ENCODE assay signal across 30 cellular contexts in the genomic region with DNA sequence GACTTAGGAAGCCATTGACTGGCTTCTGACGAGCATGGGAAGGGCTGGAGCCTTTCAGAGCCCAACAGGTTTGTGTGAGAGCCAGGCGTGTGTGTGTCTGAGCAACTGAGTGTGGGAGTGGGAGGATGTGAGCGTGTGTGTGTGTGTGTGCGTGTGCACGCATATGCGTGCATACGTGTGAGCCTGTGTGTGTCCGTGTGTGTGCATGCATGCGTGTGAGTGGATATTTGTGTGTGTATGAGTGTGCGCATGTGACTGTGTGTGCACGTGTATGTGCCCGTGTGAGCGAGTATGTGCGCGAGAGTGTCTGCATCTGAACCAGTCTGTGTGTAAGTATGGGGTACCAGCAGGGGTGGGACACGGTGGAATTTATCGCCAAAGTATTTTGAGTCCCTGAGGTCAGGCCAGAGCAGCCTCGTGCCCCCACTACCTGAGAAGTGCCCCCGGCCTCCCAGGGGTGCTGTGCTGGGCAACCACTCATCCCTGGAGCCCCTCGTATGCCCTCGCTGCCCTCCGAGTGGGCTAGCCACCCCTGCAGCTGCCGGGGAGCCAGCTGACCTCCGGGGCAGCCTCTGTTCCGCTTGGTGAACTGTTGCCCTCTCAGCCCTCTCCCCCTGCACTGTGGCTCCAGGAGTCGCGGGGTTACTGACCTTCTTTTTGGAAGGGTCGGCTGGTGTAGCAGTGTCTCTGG. TPM values are rescaled to one million over a fixed set of nuclear protein-coding genes. Genes with fewer than 3 reads are reported as not detected.
DNase-seq lines count a peak whose midpoint lies in the region; ATAC-seq, FAIRE-seq and TF ChIP-seq lines count a peak whose summit lies in the region.
"Had no signal": no experiment of that assay in that cellular context is flagged by ENCODE, and none has a peak within 500 bp of the region (broad histone marks: within the 10 kb centered on the region; RNA-seq: fewer than 3 reads in every experiment).

No MANE protein-coding gene starts in this region.

- no peaks in the 10 kb centered on the region for H3F3A ChIP-seq in neural progenitor cell (ENCODE audit: low read depth)

- H3K36me3 ChIP-seq in liver (ENCODE audit: control insufficient read depth in 4 of 4, insufficient read depth in 3 of 4, low read depth in 1 of 4, low read length in 3 of 4) (peaks cover 0 to 2% (median 0%) of the 10 kb centered on the region in 4 donors), HepG2 (replicated peaks in 1 of 2; ENCODE audit: control insufficient read depth in 1 of 2, insufficient read depth in 2 of 2, low read length in 2 of 2) (peaks cover 56 to 77% of the 10 kb centered on the region in 2 experiments; a peak in 4 of 5 replicates), neural progenitor cell (no peaks in the 10 kb centered on the region)

- H3K36me3 Mint-ChIP-seq in chondrocyte (ENCODE audit: low read depth) (peaks cover 8% of the 10 kb centered on the region), neural progenitor cell (peaks cover 14% of the 10 kb centered on the region)
- no peaks in the 10 kb centered on the region for H3K36me3 Mint-ChIP-seq in activated naive CD4-positive, alpha-beta T cell treated with anti-CD3 and anti-CD28 coated beads for 36 hours (ENCODE audit: low read depth)
- H3K36me3 Mint-ChIP-seq in activated naive CD4-positive, alpha-beta T cell treated with anti-CD3 and anti-CD28 coated beads, Interleukin-2, amount 10 ng/mL, durations not matched to agents 7 days and 5 days = peaks cover 7% of the 10 kb centered on the region

- H2AFZ ChIP-seq in HepG2 (ENCODE audit: low read length) (no peak overlapping the region), neural progenitor cell (replicated peaks) (no peak overlapping the region)

- POLR2A ChIA-PET in HepG2 (lab: Yijun Ruan, JAX) = no interaction called here

- H3K9me3 Mint-ChIP-seq in chondrocyte (ENCODE audit: low read depth) = peaks cover 3% of the 10 kb centered on the region
- H3K9me3 Mint-ChIP-seq in neural progenitor cell = peaks cover 4% of the 10 kb centered on the region
- H3K9me3 Mint-ChIP-seq in activated naive CD4-positive, alpha-beta T cell treated with anti-CD3 and anti-CD28 coated beads for 36 hours = no peaks in the 10 kb centered on the region
- H3K9me3 Mint-ChIP-seq in activated naive CD4-positive, alpha-beta T cell treated with anti-CD3 and anti-CD28 coated beads, Interleukin-2, amount 10 ng/mL, durations not matched to agents 7 days and 5 days = peaks cover 5% of the 10 kb centered on the region

- in situ Hi-C loops in HepG2 (cut with HindIII; ENCODE audit: extremely low pct_ligation_motif_present, low pct_unique_long_range_greater_than_20kb) = no loop called here

- H3K4me2 ChIP-seq in HepG2 (ENCODE audit: low read depth, low read length) (no peak overlapping the region), neural progenitor cell (no peak overlapping the region)
- H3K4me2 ChIP-seq: SK-N-SH had no signal

- DNase-seq in HepG2 (ENCODE audit: low spot score) (no peak), chondrocyte (ENCODE audit: low spot score) (no peak), neural progenitor cell (ENCODE audit: low spot score) (peak; percentile 1), urothelium cell line (ENCODE audit: low spot score) (no peak), NCI-H526 treated with DMSO at 0.1 percent for 48 hours (lab: John Stamatoyannopoulos, UW) (no peak)
- no peak for DNase-seq in activated naive CD4-positive, alpha-beta T cell treated with anti-CD3 and anti-CD28 coated beads for 36 hours
- DNase-seq in activated naive CD4-positive, alpha-beta T cell treated with anti-CD3 and anti-CD28 coated beads, Interleukin-2, amount 10 ng/mL, durations not matched to agents 7 days and 5 days = no peak
- DNase-seq: activated CD4-positive, alpha-beta T cell treated with anti-CD3 and anti-CD28 coated beads for 4 hours; activated T-cell treated with anti-CD3 and anti-CD28 coated beads for 4 hours; BE2C; body of pancreas; DMS79 treated with DMSO at 0.1 percent for 48 hours; effector CD4-positive, alpha-beta T cell; GF-D8; head of caudate nucleus; kidney glomerular epithelial cell; mesendoderm; MV-4-11; NCI-H446 treated with DMSO at 0.1 percent for 48 hours; nucleus accumbens; SK-N-SH; small intestine; stimulated activated CD4-positive, alpha-beta T cell treated with anti-CD3 and anti-CD28 coated beads, Interleukin-1b, Interleukin-23, amount 100 ng/mL, for 48 hours; stimulated activated CD8-positive, alpha-beta memory T cell treated with anti-CD3 and anti-CD28 coated beads, Interleukin-4, amount 100 ng/mL, for 48 hours; stomach had no signal

- TF ChIP-seq CTCF in liver (IDR thresholded peaks at IDR 0.05; ENCODE audit: low read depth, low read length, missing input control) (no peak), HepG2 (CRISPR knock-in tag; IDR thresholded peaks at IDR 0.05) (no peak), chondrocyte (IDR thresholded peaks at IDR 0.05) (no peak), neural progenitor cell (IDR thresholded peaks at IDR 0.05) (no peak)

- intact Hi-C loops in HepG2 (cut with micrococcal nuclease; ENCODE audit: unreplicated experiment) = no loop called here
- intact Hi-C loops in activated naive CD4-positive, alpha-beta T cell treated with anti-CD3 and anti-CD28 coated beads for 36 hours (cut with micrococcal nuclease) = no loop called here

- H3K4me3 ChIP-seq in liver (ENCODE audit: low read depth in 1 of 3, low read length in 3 of 3) = no peak overlapping the region
- no peak overlapping the region for H3K4me3 ChIP-seq in HepG2 (replicated peaks in 1 of 3; ENCODE audit: insufficient read depth in 1 of 3, low read depth in 2 of 3, low read length in 3 of 3)
- H3K4me3 ChIP-seq in neural progenitor cell = no peak overlapping the region
- H3K4me3 ChIP-seq: body of pancreas, stomach, upper lobe of left lung had no signal

- ATAC-seq in HepG2 = no peak
- ATAC-seq: body of pancreas had no signal

- BruUV-seq in HepG2 (replicated peaks; lab: Mats Ljungman, UMichigan) = no TSS peak

- 73% methylated on average over 28 of the region's 28 CpGs for WGBS in liver
- 95% methylated on average over 27 of the region's 28 CpGs for WGBS in HepG2 (ENCODE audit: low lambda C conversion rate)

- H3K27me3 Mint-ChIP-seq in chondrocyte (ENCODE audit: low read depth) (no peaks in the 10 kb centered on the region), neural progenitor cell (ENCODE audit: insufficient read depth, low read depth) (peaks cover 5% of the 10 kb centered on the region)
- no peaks in the 10 kb centered on the region for H3K27me3 Mint-ChIP-seq in activated naive CD4-positive, alpha-beta T cell treated with anti-CD3 and anti-CD28 coated beads for 36 hours (ENCODE audit: low read depth)
- no peaks in the 10 kb centered on the region for H3K27me3 Mint-ChIP-seq in activated naive CD4-positive, alpha-beta T cell treated with anti-CD3 and anti-CD28 coated beads, Interleukin-2, amount 10 ng/mL, durations not matched to agents 7 days and 5 days

- H3K4me3 Mint-ChIP-seq in chondrocyte (ENCODE audit: unreplicated experiment) (no peak overlapping the region), neural progenitor cell (no peak overlapping the region)
- no peak overlapping the region for H3K4me3 Mint-ChIP-seq in activated naive CD4-positive, alpha-beta T cell treated with anti-CD3 and anti-CD28 coated beads for 36 hours
- no peak overlapping the region for H3K4me3 Mint-ChIP-seq in activated naive CD4-positive, alpha-beta T cell treated with anti-CD3 and anti-CD28 coated beads, Interleukin-2, amount 10 ng/mL, durations not matched to agents 7 days and 5 days
- H3K4me3 Mint-ChIP-seq: T-helper 2 cell treated with Interferon-gamma antibody and Interleukin-4, amounts not matched to agents 5 μg/mL and 100 μg/mL, for 36 hours had no signal

- TF ChIP-seq RAD21 in liver (IDR thresholded peaks at IDR 0.05) (no peak), HepG2 (CRISPR knock-in tag; IDR thresholded peaks at IDR 0.05) (no peak)

- peaks cover 13 to 69% (median 50%) of the 10 kb centered on the region in 4 donors for H3K4me1 ChIP-seq in liver (ENCODE audit: control insufficient read depth in 4 of 4, insufficient read depth in 4 of 4, low read length in 3 of 4)
- peaks cover 19% of the 10 kb centered on the region for H3K4me1 ChIP-seq in HepG2 (ENCODE audit: insufficient read depth, low read length)
- H3K4me1 ChIP-seq in neural progenitor cell = peaks cover 6% of the 10 kb centered on the region
- H3K4me1 ChIP-seq: BE2C had no signal

- H3K79me2 ChIP-seq in HepG2 (ENCODE audit: insufficient read depth, low read length) (peaks cover 72% of the 10 kb centered on the region), neural progenitor cell (ENCODE audit: low read depth) (peaks cover under 1% of the 10 kb centered on the region)

- TF ChIP-seq POLR2A in HepG2 (IDR thresholded peaks at IDR 0.05; ENCODE audit: insufficient read depth in 1 of 2, low read depth in 2 of 2, low read length in 2 of 2) = no peak

- H3K27me3 ChIP-seq in liver (ENCODE audit: control insufficient read depth in 4 of 4, insufficient read depth in 4 of 4, low read length in 3 of 4) = no peaks in the 10 kb centered on the region
- H3K27me3 ChIP-seq in HepG2 (ENCODE audit: control insufficient read depth in 1 of 2, insufficient read depth in 2 of 2, low read length in 2 of 2) = no peaks in the 10 kb centered on the region; a peak in 1 of 5 replicates
- H3K27me3 ChIP-seq in neural progenitor cell = no peaks in the 10 kb centered on the region
- H3K27me3 ChIP-seq: BE2C, body of pancreas, stomach, upper lobe of left lung had no signal

- peak overlapping the region; percentile 14 for H3K27ac Mint-ChIP-seq in chondrocyte (ENCODE audit: unreplicated experiment)
- peak overlapping the region; percentile 46 for H3K27ac Mint-ChIP-seq in neural progenitor cell
- H3K27ac Mint-ChIP-seq in activated naive CD4-positive, alpha-beta T cell treated with anti-CD3 and anti-CD28 coated beads for 36 hours = no peak overlapping the region
- no peak overlapping the region for H3K27ac Mint-ChIP-seq in activated naive CD4-positive, alpha-beta T cell treated with anti-CD3 and anti-CD28 coated beads, Interleukin-2, amount 10 ng/mL, durations not matched to agents 7 days and 5 days
- H3K27ac Mint-ChIP-seq: T-helper 2 cell treated with Interferon-gamma antibody and Interleukin-4, amounts not matched to agents 5 μg/mL and 100 μg/mL, for 36 hours had no signal

- TF ChIP-seq EP300 in HepG2 (IDR thresholded peaks at IDR 0.05; ENCODE audit: low read depth in 2 of 2, low read length in 2 of 2) (no peak), HepG2 (CRISPR knock-in tag; IDR thresholded peaks at IDR 0.05; ENCODE audit: borderline replicate concordance) (no peak)

- no peak overlapping the region for H3K9ac ChIP-seq in liver (ENCODE audit: low read depth in 1 of 2, low read length in 2 of 2)
- no peak overlapping the region for H3K9ac ChIP-seq in HepG2 (ENCODE audit: insufficient read depth, low read depth, low read length)
- H3K9ac ChIP-seq in neural progenitor cell = no peak overlapping the region
- H3K9ac ChIP-seq: SK-N-SH had no signal

- FAIRE-seq in HepG2 (lab: Jason Lieb, UNC) (no peak), urothelium cell line (lab: Jason Lieb, UNC) (peak; percentile 77)
- FAIRE-seq: GM18507, small intestine had no signal

- peaks cover 77% of the 10 kb centered on the region; the same call in 1 of the 2 replicates for H4K20me1 ChIP-seq in HepG2 (ENCODE audit: insufficient read depth, low read length)
- H4K20me1 ChIP-seq in neural progenitor cell (ENCODE audit: low read depth) = no peaks in the 10 kb centered on the region

- H3K9me3 ChIP-seq in liver (ENCODE audit: control insufficient read depth in 4 of 4, low read length in 3 of 4) (no peaks in the 10 kb centered on the region), HepG2 (ENCODE audit: low read length) (no peaks in the 10 kb centered on the region), neural progenitor cell (ENCODE audit: low read depth) (no peaks in the 10 kb centered on the region)
- H3K9me3 ChIP-seq: BE2C, body of pancreas, SK-N-SH, stomach, upper lobe of left lung had no signal

- CTCF ChIA-PET in HepG2 (lab: Yijun Ruan, JAX; ENCODE audit: low intra/inter-chr PET ratio, low total read pairs) = no interaction called here
- CTCF ChIA-PET in activated naive CD4-positive, alpha-beta T cell treated with anti-CD3 and anti-CD28 coated beads for 36 hours (lab: Charles Lee) = no interaction called here
- CTCF ChIA-PET in activated naive CD4-positive, alpha-beta T cell treated with anti-CD3 and anti-CD28 coated beads, Interleukin-2, amount 10 ng/mL, durations not matched to agents 7 days and 5 days (lab: Charles Lee) = no interaction called here

- peaks cover 57% of the 10 kb centered on the region for H3K4me1 Mint-ChIP-seq in chondrocyte (ENCODE audit: low read depth)
- H3K4me1 Mint-ChIP-seq in neural progenitor cell = peaks cover 28% of the 10 kb centered on the region
- H3K4me1 Mint-ChIP-seq in activated naive CD4-positive, alpha-beta T cell treated with anti-CD3 and anti-CD28 coated beads for 36 hours (ENCODE audit: low read depth) = no peaks in the 10 kb centered on the region
- H3K4me1 Mint-ChIP-seq in activated naive CD4-positive, alpha-beta T cell treated with anti-CD3 and anti-CD28 coated beads, Interleukin-2, amount 10 ng/mL, durations not matched to agents 7 days and 5 days = peaks cover 18% of the 10 kb centered on the region

- H3K27ac ChIP-seq in liver (ENCODE audit: low read depth in 1 of 2, low read length in 2 of 2) (no peak overlapping the region), HepG2 (ENCODE audit: extremely low read length, insufficient read depth, low read length) (no peak overlapping the region), neural progenitor cell (no peak overlapping the region)
- H3K27ac ChIP-seq: body of pancreas, epithelial cell of prostate had no signal

RNA-seq across cellular contexts. Expression of a gene that starts 38.5 kb away (rescaled TPM):
- total RNA-seq in liver (10 to 100 TPM; 53.8 to 99.3 TPM), HepG2 (2016; rRNA removed; fragmentation: Illumina TruSeq; extraction: Trizol) (23.6 and 40.4 TPM in 2 replicates), chondrocyte (38.7 to 61.0 TPM (median 47.2 TPM) in 3 replicates), neural progenitor cell (ENCODE audit: low replicate concordance) (7.3 and 24.0 TPM in 2 replicates)
- polyA plus RNA-seq in liver (10 to 100 TPM; 48.9 to 88.8 TPM), HepG2 (2011; rRNA removed) (64.0 and 83.4 TPM in 2 replicates)
- total RNA-seq in HepG2 (2016; cell fraction: cytosol; rRNA removed; fragmentation: Illumina TruSeq; extraction: Trizol; ENCODE audit: low read depth) = 19.7 and 22.6 TPM in 2 replicates
- 17.6 and 41.1 TPM in 2 replicates for total RNA-seq in HepG2 (2016; cell fraction: insoluble cytoplasmic fraction; rRNA removed; fragmentation: Illumina TruSeq; extraction: Trizol)
- 27.9 and 29.7 TPM in 2 replicates for total RNA-seq in HepG2 (2016; cell fraction: membrane; rRNA removed; fragmentation: Illumina TruSeq; extraction: Trizol)
- 50.9 and 60.6 TPM in 2 replicates for total RNA-seq in HepG2 (2016; cell fraction: nucleus; rRNA removed; fragmentation: Illumina TruSeq; extraction: Trizol)
- polyA plus RNA-seq in HepG2 (2011; cell fraction: cytosol; rRNA removed) = 37.9 and 59.3 TPM in 2 replicates
- polyA plus RNA-seq in HepG2 (2011; cell fraction: nucleus; rRNA removed) = 131 and 158 TPM in 2 replicates
- polyA plus RNA-seq in HepG2 (2012) = 80.7 and 119 TPM in 2 replicates
- 10.8 and 12.1 TPM in 2 replicates for polyA plus RNA-seq in HepG2 (2016; cell fraction: cytosol; fragmentation: Illumina TruSeq; extraction: Trizol; ENCODE audit: low read depth)
- polyA plus RNA-seq in HepG2 (2016; cell fraction: insoluble cytoplasmic fraction; fragmentation: Illumina TruSeq; extraction: Trizol; ENCODE audit: low read depth) = 25.6 and 36.8 TPM in 2 replicates
- polyA plus RNA-seq in HepG2 (2016; cell fraction: membrane; fragmentation: Illumina TruSeq; extraction: Trizol; ENCODE audit: low read depth) = 20.7 and 25.9 TPM in 2 replicates
- 130 and 133 TPM in 2 replicates for polyA plus RNA-seq in HepG2 (2016; cell fraction: nucleus; fragmentation: Illumina TruSeq; extraction: Trizol; ENCODE audit: insufficient read depth, low read depth)
- polyA minus RNA-seq in HepG2 (2011; rRNA and poly(A)+ RNA removed; ENCODE audit: low replicate concordance) = 49.7 and 219 TPM in 2 replicates
- polyA minus RNA-seq in HepG2 (2011; cell fraction: cytosol; rRNA and poly(A)+ RNA removed) = 75.4 and 75.5 TPM in 2 replicates
- polyA minus RNA-seq in HepG2 (2011; cell fraction: nucleus; rRNA and poly(A)+ RNA removed) = 58.3 and 59.0 TPM in 2 replicates
- total RNA-seq in activated naive CD4-positive, alpha-beta T cell treated with anti-CD3 and anti-CD28 coated beads for 36 hours = 10 to 100 TPM; 14.3 to 17.1 TPM

Comparison
In these comparisons a context has a peak if more than half of its experiments do, and no peak if none do; other contexts are left out.
1. H3K27ac Mint-ChIP-seq: peak in chondrocyte (single experiment) and neural progenitor cell (single experiment); none in activated naive CD4-positive, alpha-beta T cell treated with anti-CD3 and anti-CD28 coated beads for 36 hours (single experiment) and activated naive CD4-positive, alpha-beta T cell treated with anti-CD3 and anti-CD28 coated beads, Interleukin-2, amount 10 ng/mL, durations not matched to agents 7 days and 5 days (single experiment).